ENCODE assay signal across 10 cellular contexts in the genomic region with DNA sequence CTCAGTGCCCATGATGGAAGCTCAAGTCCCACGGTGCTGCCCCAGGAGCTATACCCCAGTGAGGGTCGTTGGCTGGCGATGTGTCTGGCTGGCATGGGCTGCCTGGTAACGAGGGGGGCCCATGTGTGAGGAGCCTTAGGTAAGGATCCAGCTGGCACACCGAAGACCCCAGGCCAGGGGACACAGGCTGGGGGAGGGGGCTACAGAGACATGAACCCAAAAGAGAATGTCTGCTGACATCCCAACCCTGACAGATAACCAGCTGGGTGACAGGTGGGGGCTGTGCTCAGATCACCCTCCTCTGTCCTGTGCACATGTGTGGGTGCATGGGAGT. TPM values are rescaled to one million over a fixed set of nuclear protein-coding genes. Genes with fewer than 3 reads are reported as not detected.
"Had no signal": no experiment of that assay in that cellular context is flagged by ENCODE, and none has a peak within 500 bp of the region (broad histone marks: within the 10 kb centered on the region; RNA-seq: fewer than 3 reads in every experiment).

No MANE protein-coding gene starts in this region.

- H3K4me3 Mint-ChIP-seq: H9, HFFc6 had no signal

- H3K9ac ChIP-seq: GM23248, KMS-11 had no signal

- H3K27ac ChIP-seq: GM23248, KMS-11 had no signal

- H3K4me3 ChIP-seq: GM23248 had no signal

- H2AFZ ChIP-seq: GM23248 had no signal

- DNase-seq: GM23248, GOT3, H9, HCEC 1CT, HFFc6, IMR-90, KBM-7 had no signal

- H3K27ac Mint-ChIP-seq: HFFc6 had no signal

- FAIRE-seq: H54, HTR-8/SVneo had no signal

- H3K4me2 ChIP-seq: KMS-11 had no signal

RNA-seq across cellular contexts. Expression of a gene that starts 39.2 kb away (rescaled TPM):
- total RNA-seq: GM23248 had no signal
